ENCODE assay signal across 27 cellular contexts in the genomic region with DNA sequence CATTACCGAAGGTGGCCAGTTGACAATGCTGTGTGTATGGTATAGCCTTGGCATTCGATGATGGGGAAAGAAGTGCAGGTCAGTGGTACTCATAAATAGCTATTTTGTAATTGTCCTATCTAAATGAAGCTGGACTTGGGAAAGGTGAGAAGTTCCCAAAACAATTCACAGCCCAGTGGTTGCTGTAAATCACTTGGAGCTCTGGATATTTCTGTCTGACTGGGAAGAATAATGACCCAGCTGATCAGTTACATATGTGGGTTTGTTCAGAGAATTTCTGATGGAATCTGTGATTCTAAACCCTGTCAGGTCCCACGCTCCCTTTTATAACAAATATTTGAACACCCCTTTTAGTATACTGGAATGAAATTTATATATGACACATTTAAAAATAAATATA.
"Had no signal": no experiment of that assay in that cellular context is flagged by ENCODE, and none has a peak within 500 bp of the region (broad histone marks: within the 10 kb centered on the region; RNA-seq: fewer than 3 reads in every experiment).

No MANE protein-coding gene starts in this region.

- H3K4me3 ChIP-seq: esophagus muscularis mucosa, heart right ventricle, left ventricle myocardium inferior, lower lobe of right lung, psoas muscle, right lobe of liver, suprapubic skin, thyroid gland, upper lobe of left lung, uterus had no signal

- H3K27me3 ChIP-seq: esophagus muscularis mucosa, heart right ventricle, right lobe of liver, suprapubic skin, thyroid gland, upper lobe of left lung, uterus had no signal

- H3K27ac Mint-ChIP-seq: dendritic cell treated with granulocyte-macrophage colony-stimulating factor and Interleukin-4, amounts not matched to agents 40 ng/mL and 50 ng/mL, for 4 days; effector memory CD8-positive, alpha-beta T cell; immature natural killer cell; memory B cell; natural killer cell; stimulated activated effector memory CD8-positive, alpha-beta T cell treated with anti-CD3 and anti-CD28 coated beads, Interleukin-12 subunit alpha, Interleukin-12 subunit beta, amount 100 ng/mL, for 72 hours had no signal

- H3K9ac ChIP-seq: parathyroid adenoma had no signal

- FAIRE-seq: colon, frontal cortex, keratinocyte had no signal

- H3K36me3 Mint-ChIP-seq: immature natural killer cell; memory B cell; natural killer cell; stimulated activated effector memory CD8-positive, alpha-beta T cell treated with anti-CD3 and anti-CD28 coated beads, Interleukin-12 subunit alpha, Interleukin-12 subunit beta, amount 100 ng/mL, for 72 hours had no signal

- H3K9me3 ChIP-seq: esophagus muscularis mucosa, lower lobe of right lung, thyroid gland, uterus had no signal

- H3K4me1 Mint-ChIP-seq: immature natural killer cell; memory B cell; natural killer cell; stimulated activated effector memory CD8-positive, alpha-beta T cell treated with anti-CD3 and anti-CD28 coated beads, Interleukin-12 subunit alpha, Interleukin-12 subunit beta, amount 100 ng/mL, for 72 hours had no signal

- H3K27me3 Mint-ChIP-seq: dendritic cell treated with granulocyte-macrophage colony-stimulating factor and Interleukin-4, amounts not matched to agents 40 ng/mL and 50 ng/mL, for 4 days had no signal

- H2AFZ ChIP-seq: parathyroid adenoma had no signal

- H3K4me3 Mint-ChIP-seq: dendritic cell treated with granulocyte-macrophage colony-stimulating factor and Interleukin-4, amounts not matched to agents 40 ng/mL and 50 ng/mL, for 4 days; effector memory CD8-positive, alpha-beta T cell; immature natural killer cell; memory B cell; mesothelial cell of epicardium; natural killer cell; stimulated activated effector memory CD8-positive, alpha-beta T cell treated with anti-CD3 and anti-CD28 coated beads, Interleukin-12 subunit alpha, Interleukin-12 subunit beta, amount 100 ng/mL, for 72 hours had no signal

- DNase-seq: effector memory CD8-positive, alpha-beta T cell; heart right ventricle; immature natural killer cell; left ventricle myocardium inferior; lower lobe of right lung; natural killer cell; occipital lobe; psoas muscle; retina; right lobe of liver; stimulated activated CD4-positive, alpha-beta T cell treated with anti-CD3 and anti-CD28 coated beads, Interleukin-4, amount 100 ng/mL, for 1 hour; stimulated activated CD8-positive, alpha-beta memory T cell treated with anti-CD3 and anti-CD28 coated beads, Interleukin-4, amount 100 ng/mL, for 48 hours; stimulated activated naive CD8-positive, alpha-beta T cell treated with anti-CD3 and anti-CD28 coated beads, Interleukin-15, Interleukin-2, amounts not matched to agents 100 U/mL and 50 U/mL, for 24 hours; thyroid gland; upper lobe of left lung; uterus had no signal

- H3K79me2 ChIP-seq: parathyroid adenoma had no signal

- H3K4me1 ChIP-seq: esophagus muscularis mucosa, lower lobe of right lung, parathyroid adenoma, right lobe of liver, suprapubic skin, thyroid gland, upper lobe of left lung, uterus had no signal

- H3K36me3 ChIP-seq: esophagus muscularis mucosa, heart right ventricle, left ventricle myocardium inferior, lower lobe of right lung, right lobe of liver, suprapubic skin, thyroid gland, upper lobe of left lung, uterus had no signal

- H3K27ac ChIP-seq: epithelial cell of prostate, esophagus muscularis mucosa, heart right ventricle, left ventricle myocardium inferior, lower lobe of right lung, parathyroid adenoma, psoas muscle, right lobe of liver, suprapubic skin, thyroid gland, upper lobe of left lung, uterus had no signal

- H3K9me3 Mint-ChIP-seq: effector memory CD8-positive, alpha-beta T cell; immature natural killer cell; stimulated activated effector memory CD8-positive, alpha-beta T cell treated with anti-CD3 and anti-CD28 coated beads, Interleukin-12 subunit alpha, Interleukin-12 subunit beta, amount 100 ng/mL, for 72 hours had no signal
